Comparison of ENCODE assay signal across 1 cellular context in the genomic region with DNA sequence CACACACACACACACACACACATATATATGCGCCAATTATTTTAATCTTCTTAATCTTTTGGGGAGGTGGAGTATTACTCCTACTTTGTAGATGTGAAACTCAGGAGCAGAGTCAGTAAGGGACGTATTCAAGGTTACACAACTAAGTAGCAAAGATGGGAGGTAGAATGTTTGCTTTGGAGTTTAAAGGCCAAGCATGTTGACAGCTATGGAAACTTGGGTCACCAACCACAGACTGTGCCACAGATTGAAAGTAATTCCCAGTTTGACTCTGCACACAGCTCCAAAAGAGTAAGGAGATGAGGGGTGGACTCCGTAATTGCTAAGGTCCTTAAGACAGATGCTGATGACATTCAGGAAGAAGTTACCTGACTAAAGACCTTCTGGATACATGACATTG.
TF ChIP-seq lines count a peak whose summit lies in the region.

No MANE protein-coding gene starts in this region.

TF ChIP-seq in HepG2, 621 proteins besides CTCF, POLR2A, EP300 and RAD21 (continued from another document):
- TF ChIP-seq, protein P1, sequence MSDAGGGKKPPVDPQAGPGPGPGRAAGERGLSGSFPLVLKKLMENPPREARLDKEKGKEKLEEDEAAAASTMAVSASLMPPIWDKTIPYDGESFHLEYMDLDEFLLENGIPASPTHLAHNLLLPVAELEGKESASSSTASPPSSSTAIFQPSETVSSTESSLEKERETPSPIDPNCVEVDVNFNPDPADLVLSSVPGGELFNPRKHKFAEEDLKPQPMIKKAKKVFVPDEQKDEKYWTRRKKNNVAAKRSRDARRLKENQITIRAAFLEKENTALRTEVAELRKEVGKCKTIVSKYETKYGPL (CRISPR knock-in tag; IDR thresholded peaks at IDR 0.05), result peak; percentile 70; the same call in 1 of the 2 replicates
- TF ChIP-seq ZNF644 (CRISPR knock-in tag; IDR thresholded peaks at IDR 0.05; ENCODE audit: low read depth) (peak; percentile 98), FOXK2 (IDR thresholded peaks at IDR 0.05) (peak; percentile 47; the same call in 1 of the 2 replicates)
